Comparison of ENCODE assay signal across 8 cellular contexts in the genomic region with DNA sequence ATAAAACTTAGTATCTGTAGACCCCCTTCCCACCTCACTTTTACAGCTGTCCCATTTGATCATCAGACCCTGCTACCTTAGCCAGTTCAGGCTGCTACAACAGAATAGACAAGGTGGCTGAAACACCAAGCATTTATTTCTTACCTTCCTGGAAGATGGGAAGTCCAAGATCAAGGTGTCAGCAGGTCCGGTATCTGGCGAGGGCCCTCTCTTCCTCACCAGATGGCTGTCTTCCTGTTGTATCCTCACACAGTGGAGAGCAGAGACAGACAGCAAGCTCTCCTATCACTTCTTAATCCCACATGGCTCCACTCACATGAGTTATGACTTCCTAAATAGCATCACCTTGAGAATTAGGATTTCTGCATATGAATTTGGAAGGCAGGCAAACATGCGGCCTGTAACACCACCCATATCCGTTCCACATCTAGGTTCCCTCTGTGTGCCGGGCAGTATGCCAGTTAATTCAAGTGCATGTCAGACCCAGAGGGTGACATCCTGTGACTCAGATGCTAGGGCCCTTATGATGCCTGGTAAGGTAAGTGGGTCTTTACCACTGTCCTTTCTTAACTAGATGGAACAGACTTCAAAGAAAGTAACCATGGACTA. TPM values are rescaled to one million over a fixed set of nuclear protein-coding genes. Genes with fewer than 3 reads are reported as not detected.
DNase-seq lines count a peak whose midpoint lies in the region; ATAC-seq and TF ChIP-seq lines count a peak whose summit lies in the region.

No MANE protein-coding gene starts in this region.

- H3K9me3 ChIP-seq in left ventricle myocardium inferior (replicated peaks) (no peaks in the 10 kb centered on the region), suprapubic skin (no peaks in the 10 kb centered on the region)

- no peaks in the 10 kb centered on the region for H3K27me3 ChIP-seq in left ventricle myocardium inferior (ENCODE audit: low read depth)
- no peaks in the 10 kb centered on the region for H3K27me3 ChIP-seq in suprapubic skin

- peaks cover 5% of the 10 kb centered on the region for H3K27me3 Mint-ChIP-seq in activated T-cell treated with anti-CD3 and anti-CD28 coated beads, Interleukin-2, amount 50 U/mL, for 4 hours (ENCODE audit: low read depth)

- ATAC-seq in activated T-cell treated with anti-CD3 and anti-CD28 coated beads, Interleukin-2, amount 50 U/mL, for 4 hours = peak; percentile 78 to 88
- ATAC-seq in HG03135 (IDR thresholded peaks at IDR 0.05; ENCODE audit: unreplicated experiment) = no peak

- WGBS in suprapubic skin = 30% methylated on average over 5 of the region's 5 CpGs

- H3K4me1 ChIP-seq in left ventricle myocardium inferior = peaks cover 34% of the 10 kb centered on the region
- H3K4me1 ChIP-seq in suprapubic skin = peaks cover 62% of the 10 kb centered on the region

- peak; percentile 74 for DNase-seq in DMS153 treated with DMSO at 0.1 percent for 48 hours (lab: John Stamatoyannopoulos, UW; ENCODE audit: unreplicated experiment)
- DNase-seq in NCI-H1092 treated with DMSO at 0.1 percent for 48 hours (lab: John Stamatoyannopoulos, UW) = peak; percentile 10
- DNase-seq in activated T-cell treated with anti-CD3 and anti-CD28 coated beads, Interleukin-2, amount 50 U/mL, for 4 hours = no peak
- DNase-seq in left ventricle myocardium inferior = peak; percentile 42
- DNase-seq in suprapubic skin (ENCODE audit: low spot score in 2 of 2) = peak; percentile 69 to 70
- no peak for DNase-seq in NCI-H2171 (lab: John Stamatoyannopoulos, UW)
- DNase-seq in middle frontal gyrus (ENCODE audit: extremely low spot score, low spot score) = no peak

- TF ChIP-seq EP300 in suprapubic skin (IDR thresholded peaks at IDR 0.05) = no peak

- peaks cover 15% of the 10 kb centered on the region for H3K4me1 Mint-ChIP-seq in activated T-cell treated with anti-CD3 and anti-CD28 coated beads, Interleukin-2, amount 50 U/mL, for 4 hours (ENCODE audit: low read depth)

- H3K36me3 ChIP-seq in left ventricle myocardium inferior (no peaks in the 10 kb centered on the region), suprapubic skin (no peaks in the 10 kb centered on the region)

- no peak for TF ChIP-seq POLR2A in suprapubic skin (IDR thresholded peaks at IDR 0.05)

- H3K36me3 Mint-ChIP-seq in activated T-cell treated with anti-CD3 and anti-CD28 coated beads, Interleukin-2, amount 50 U/mL, for 4 hours (ENCODE audit: insufficient read depth) = no peaks in the 10 kb centered on the region

- no peaks in the 10 kb centered on the region for H3K9me3 Mint-ChIP-seq in activated T-cell treated with anti-CD3 and anti-CD28 coated beads, Interleukin-2, amount 50 U/mL, for 4 hours

- H3K4me3 Mint-ChIP-seq in activated T-cell treated with anti-CD3 and anti-CD28 coated beads, Interleukin-2, amount 50 U/mL, for 4 hours = no peak overlapping the region

- no peak overlapping the region for H3K4me3 ChIP-seq in left ventricle myocardium inferior
- no peak overlapping the region for H3K4me3 ChIP-seq in suprapubic skin

- TF ChIP-seq CTCF in left ventricle myocardium inferior (IDR thresholded peaks at IDR 0.05; ENCODE audit: borderline replicate concordance) = no peak
- TF ChIP-seq CTCF in suprapubic skin (IDR thresholded peaks at IDR 0.05) = no peak

- intact Hi-C loops in left ventricle myocardium inferior (cut with micrococcal nuclease) = no loop called here

- H3K27ac ChIP-seq in left ventricle myocardium inferior (replicated peaks) (peak overlapping the region; percentile 84), suprapubic skin (peak overlapping the region; percentile 81)

RNA-seq across cellular contexts. Expression of gene RAET1E, which starts 2.1 kb away (rescaled TPM):
- total RNA-seq in activated T-cell treated with anti-CD3 and anti-CD28 coated beads, Interleukin-2, amount 50 U/mL, for 4 hours = not detected
- total RNA-seq in left ventricle myocardium inferior (0.19 TPM), suprapubic skin (10 to 100 TPM; 14.4 to 46.8 (median 22.8) TPM)

RNA-seq across cellular contexts. Expression of gene RAET1G, which starts 27.1 kb away (rescaled TPM):
- total RNA-seq in activated T-cell treated with anti-CD3 and anti-CD28 coated beads, Interleukin-2, amount 50 U/mL, for 4 hours = not detected
- total RNA-seq in left ventricle myocardium inferior = 0.19 TPM
- 1 to 10 TPM; 1.9 to 5.8 (median 4.5) TPM for total RNA-seq in suprapubic skin

RNA-seq across cellular contexts. Expression of gene LRP11, which starts 31.6 kb away (rescaled TPM):
- total RNA-seq in activated T-cell treated with anti-CD3 and anti-CD28 coated beads, Interleukin-2, amount 50 U/mL, for 4 hours = 1 to 10 TPM; 2.0 to 3.4 (median 3.2) TPM
- total RNA-seq in left ventricle myocardium inferior = 18.2 TPM
- total RNA-seq in suprapubic skin = 10 to 100 TPM; 43.6 to 77.2 (median 68.4) TPM

RNA-seq across cellular contexts. Expression of gene ULBP2, which starts 46.0 kb away (rescaled TPM):
- total RNA-seq in activated T-cell treated with anti-CD3 and anti-CD28 coated beads, Interleukin-2, amount 50 U/mL, for 4 hours = under 1 TPM; 0.43 to 0.87 (median 0.51) TPM
- total RNA-seq in left ventricle myocardium inferior (0.93 TPM), suprapubic skin (under 1 TPM in 2 of 4 donors, not detected in 2; 0.76 to 0.95 TPM)

Comparison
In these comparisons a context has a peak if more than half of its experiments do, and no peak if none do; other contexts are left out.
1. DNase-seq: peak in DMS153 treated with DMSO at 0.1 percent for 48 hours (single experiment), NCI-H1092 treated with DMSO at 0.1 percent for 48 hours (single experiment), left ventricle myocardium inferior (single experiment) and suprapubic skin (2 of 2); none in activated T-cell treated with anti-CD3 and anti-CD28 coated beads, Interleukin-2, amount 50 U/mL, for 4 hours (single experiment), NCI-H2171 (single experiment) and middle frontal gyrus (single experiment).
2. RNA of gene RAET1E, which starts 2.1 kb away (total RNA-seq): 14.4 to 46.8 TPM in suprapubic skin; 0.19 TPM in left ventricle myocardium inferior (single experiment) and not detected in activated T-cell treated with anti-CD3 and anti-CD28 coated beads, Interleukin-2, amount 50 U/mL, for 4 hours; every median in the first group is over 10 times any median in the second.